18 cellular contexts compared by ENCODE assay signal in the genomic region with DNA sequence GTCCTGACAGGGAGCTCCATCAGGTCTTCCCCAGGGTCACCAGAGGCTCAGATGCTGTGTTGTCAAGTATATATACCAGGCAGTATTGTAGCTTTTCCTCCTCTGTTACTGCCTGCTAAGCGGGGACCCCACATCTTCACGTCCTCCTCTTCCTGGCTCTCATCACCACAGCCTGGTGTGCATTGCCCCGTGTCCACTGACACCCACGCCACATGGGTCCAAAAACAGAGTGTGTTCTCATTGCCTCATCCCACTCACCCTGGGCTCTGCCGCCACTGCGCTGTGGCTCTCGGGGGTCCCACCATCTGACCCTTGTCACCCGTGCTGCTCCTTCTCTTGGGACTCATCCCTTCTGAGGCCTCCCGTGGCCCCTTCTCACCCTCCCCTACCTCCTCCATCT. TPM values are rescaled to one million over a fixed set of nuclear protein-coding genes. Genes with fewer than 3 reads are reported as not detected.
A peak's percentile ranks its signal among the peaks of the same experiment; 100 is the strongest.
DNase-seq lines count a peak whose midpoint lies in the region; ATAC-seq, FAIRE-seq and TF ChIP-seq lines count a peak whose summit lies in the region.
"Had no signal": no experiment of that assay in that cellular context is flagged by ENCODE, and none has a peak within 500 bp of the region (broad histone marks: within the 10 kb centered on the region; RNA-seq: fewer than 3 reads in every experiment).

No MANE protein-coding gene starts in this region.

- POLR2A ChIA-PET in CD8-positive, alpha-beta T cell (lab: Charles Lee), result interaction anchor here (0.6 kb wide), 2 partner anchors 61 to 1136 kb away, joined by 3 to 4 read pairs; no protein-coding TSS in a partner anchor

- CTCF ChIA-PET in CD8-positive, alpha-beta T cell (lab: Charles Lee), result interaction anchor here (1.5 to 4.3 kb wide), 3 partner anchors 12 to 79 kb away, joined by 4 to 25 read pairs (median 5); no protein-coding TSS in a partner anchor

- no peak for TF ChIP-seq CTCF in CD8-positive, alpha-beta T cell (IDR thresholded peaks at IDR 0.05)
- TF ChIP-seq CTCF in astrocyte (IDR thresholded peaks at IDR 0.05; ENCODE audit: insufficient read depth, low read depth, low read length) (no peak), type B pancreatic cell (conservative IDR thresholded peaks at IDR 0.05) (no peak), hepatocyte (IDR thresholded peaks at IDR 0.05; ENCODE audit: poor library complexity) (no peak)

- H4K20me1 ChIP-seq in astrocyte (ENCODE audit: insufficient read depth, low read length) (peaks cover 57% of the 10 kb centered on the region), hepatocyte (ENCODE audit: insufficient read depth, poor library complexity, severe bottlenecking) (no peaks in the 10 kb centered on the region)

- H3K4me3 ChIP-seq in CD8-positive, alpha-beta T cell (ENCODE audit: low read depth, low read length), result no peak overlapping the region
- H3K4me3 ChIP-seq in astrocyte (ENCODE audit: insufficient read depth, low read depth, low read length), result no peak overlapping the region
- no peak overlapping the region for H3K4me3 ChIP-seq in hepatocyte
- H3K4me3 ChIP-seq: GM23248, Peyer's patch had no signal

- H3K27me3 ChIP-seq in CD8-positive, alpha-beta T cell (ENCODE audit: insufficient read depth, low read length), result no peaks in the 10 kb centered on the region
- H3K27me3 ChIP-seq in astrocyte (ENCODE audit: insufficient read depth, low read length), result no peaks in the 10 kb centered on the region
- H3K27me3 ChIP-seq in hepatocyte, result no peaks in the 10 kb centered on the region
- H3K27me3 ChIP-seq: Peyer's patch had no signal

- FAIRE-seq in astrocyte (lab: Jason Lieb, UNC), result no peak

- H3K36me3 ChIP-seq in CD8-positive, alpha-beta T cell (ENCODE audit: insufficient read depth, low read length), result peaks cover 6% of the 10 kb centered on the region
- peaks cover 7% of the 10 kb centered on the region for H3K36me3 ChIP-seq in astrocyte (ENCODE audit: insufficient read depth, low read length)
- H3K36me3 ChIP-seq in hepatocyte (replicated peaks; ENCODE audit: insufficient read depth, low read depth), result no peaks in the 10 kb centered on the region

- WGBS in hepatocyte (ENCODE audit: low lambda C conversion rate, missing lambda C conversion rate), result 96% methylated on average over 9 of the region's 9 CpGs

- peaks cover 35% of the 10 kb centered on the region for H3K4me1 Mint-ChIP-seq in CD8-positive, alpha-beta T cell (ENCODE audit: low read depth)
- H3K4me1 Mint-ChIP-seq in astrocyte (ENCODE audit: low read depth, unreplicated experiment), result no peaks in the 10 kb centered on the region
- H3K4me1 Mint-ChIP-seq in memory B cell, result peaks cover 26% of the 10 kb centered on the region
- H3K4me1 Mint-ChIP-seq in type B pancreatic cell (ENCODE audit: unreplicated experiment), result peaks cover 20% of the 10 kb centered on the region
- H3K4me1 Mint-ChIP-seq in activated T-helper 17 cell treated with anti-CD3 and anti-CD28 coated beads, Interleukin-2, amount 50 U/mL, for 72 hours, result peaks cover 35% of the 10 kb centered on the region

- H3K9ac ChIP-seq in astrocyte (ENCODE audit: low read length), result no peak overlapping the region
- H3K9ac ChIP-seq: GM23248 had no signal

- DNase-seq in CD8-positive, alpha-beta T cell, result no peak
- DNase-seq in astrocyte (ENCODE audit: low read depth) (no peak), memory B cell (ENCODE audit: low spot score in 2 of 2) (no peak), type B pancreatic cell (ENCODE audit: extremely low spot score, unreplicated experiment) (no peak), superior temporal gyrus (ENCODE audit: extremely low spot score) (no peak), hepatocyte (ENCODE audit: low spot score) (no peak)
- DNase-seq: COR-L47, DMS 273 treated with DMSO at 0.1 percent for 48 hours, DND-41, GM23248, KBM-7, NCI-H1105, NCI-H1694, NCI-H2081 treated with DMSO at 0.1 percent for 48 hours, NCI-H446 treated with DMSO at 0.1 percent for 48 hours, Peyer's patch had no signal

- no peak overlapping the region for H3K27ac ChIP-seq in CD8-positive, alpha-beta T cell (ENCODE audit: low read depth, low read length)
- H3K27ac ChIP-seq in astrocyte (ENCODE audit: low read depth, low read length) (no peak overlapping the region), hepatocyte (no peak overlapping the region)
- H3K27ac ChIP-seq: GM23248, Peyer's patch had no signal

- intact Hi-C loops in CD8-positive, alpha-beta T cell (cut with DNase I, micrococcal nuclease), result no loop called here

- H3K9me3 Mint-ChIP-seq in CD8-positive, alpha-beta T cell, result no peaks in the 10 kb centered on the region
- H3K9me3 Mint-ChIP-seq in astrocyte (ENCODE audit: unreplicated experiment) (no peaks in the 10 kb centered on the region), memory B cell (no peaks in the 10 kb centered on the region), type B pancreatic cell (no peaks in the 10 kb centered on the region)
- H3K9me3 Mint-ChIP-seq in activated T-helper 17 cell treated with anti-CD3 and anti-CD28 coated beads, Interleukin-2, amount 50 U/mL, for 72 hours, result no peaks in the 10 kb centered on the region
- H3K9me3 Mint-ChIP-seq: CD14-positive monocyte had no signal

- H3K27ac Mint-ChIP-seq in CD8-positive, alpha-beta T cell, result peak overlapping the region; percentile 57
- no peak overlapping the region for H3K27ac Mint-ChIP-seq in astrocyte (ENCODE audit: unreplicated experiment)
- H3K27ac Mint-ChIP-seq in memory B cell, result peak overlapping the region; percentile 19
- H3K27ac Mint-ChIP-seq in type B pancreatic cell, result peak overlapping the region; percentile 56
- no peak overlapping the region for H3K27ac Mint-ChIP-seq in activated T-helper 17 cell treated with anti-CD3 and anti-CD28 coated beads, Interleukin-2, amount 50 U/mL, for 72 hours

- H3K4me2 ChIP-seq in astrocyte (ENCODE audit: low read length) (no peak overlapping the region), hepatocyte (no peak overlapping the region)

- H3K36me3 Mint-ChIP-seq in CD8-positive, alpha-beta T cell, result peaks cover 23% of the 10 kb centered on the region
- H3K36me3 Mint-ChIP-seq in astrocyte (ENCODE audit: low read depth, unreplicated experiment) (peaks cover 6% of the 10 kb centered on the region), memory B cell (peaks cover 9% of the 10 kb centered on the region), type B pancreatic cell (peaks cover 4% of the 10 kb centered on the region)
- H3K36me3 Mint-ChIP-seq in activated T-helper 17 cell treated with anti-CD3 and anti-CD28 coated beads, Interleukin-2, amount 50 U/mL, for 72 hours (ENCODE audit: low read depth), result peaks cover 23% of the 10 kb centered on the region

- ATAC-seq in CD8-positive, alpha-beta T cell, result no peak
- no peak for ATAC-seq in memory B cell (ENCODE audit: low read depth)
- ATAC-seq in activated T-helper 17 cell treated with anti-CD3 and anti-CD28 coated beads, Interleukin-2, amount 50 U/mL, for 72 hours (replicated peaks), result no peak

- H2AFZ ChIP-seq in astrocyte (ENCODE audit: low read depth, low read length) (no peak overlapping the region), hepatocyte (no peak overlapping the region)
- H2AFZ ChIP-seq: GM23248 had no signal

- H3K79me2 ChIP-seq in astrocyte (ENCODE audit: insufficient read depth, low read length) (peaks cover 27% of the 10 kb centered on the region), hepatocyte (peaks cover 2% of the 10 kb centered on the region)

- peaks cover 21% of the 10 kb centered on the region for H3K4me1 ChIP-seq in CD8-positive, alpha-beta T cell (ENCODE audit: insufficient read depth, low read length)
- H3K4me1 ChIP-seq in astrocyte (ENCODE audit: insufficient read depth, low read length) (no peaks in the 10 kb centered on the region), hepatocyte (ENCODE audit: insufficient read depth) (peaks cover 9% of the 10 kb centered on the region)

- no peaks in the 10 kb centered on the region for H3K27me3 Mint-ChIP-seq in CD8-positive, alpha-beta T cell (ENCODE audit: low read depth)
- peaks cover 4% of the 10 kb centered on the region for H3K27me3 Mint-ChIP-seq in astrocyte (ENCODE audit: low read depth, unreplicated experiment)
- H3K27me3 Mint-ChIP-seq in memory B cell, result no peaks in the 10 kb centered on the region
- no peaks in the 10 kb centered on the region for H3K27me3 Mint-ChIP-seq in type B pancreatic cell
- H3K27me3 Mint-ChIP-seq in activated T-helper 17 cell treated with anti-CD3 and anti-CD28 coated beads, Interleukin-2, amount 50 U/mL, for 72 hours, result no peaks in the 10 kb centered on the region

- H3K9me3 ChIP-seq in CD8-positive, alpha-beta T cell (ENCODE audit: low read length), result no peaks in the 10 kb centered on the region
- H3K9me3 ChIP-seq in astrocyte (ENCODE audit: insufficient read depth, low read depth, low read length), result no peaks in the 10 kb centered on the region
- no peaks in the 10 kb centered on the region for H3K9me3 ChIP-seq in hepatocyte (ENCODE audit: low read depth)
- H3K9me3 ChIP-seq: Peyer's patch had no signal

- H3K9me2 ChIP-seq in hepatocyte (replicated peaks; ENCODE audit: insufficient read depth), result no peaks in the 10 kb centered on the region

- no peak overlapping the region for H3K4me3 Mint-ChIP-seq in CD8-positive, alpha-beta T cell
- H3K4me3 Mint-ChIP-seq in astrocyte (ENCODE audit: unreplicated experiment) (peak overlapping the region; percentile 47), memory B cell (no peak overlapping the region), type B pancreatic cell (no peak overlapping the region)
- no peak overlapping the region for H3K4me3 Mint-ChIP-seq in activated T-helper 17 cell treated with anti-CD3 and anti-CD28 coated beads, Interleukin-2, amount 50 U/mL, for 72 hours
- H3K4me3 Mint-ChIP-seq: CD14-positive monocyte had no signal

RNA-seq across cellular contexts. Expression of a gene that starts 45.1 kb away (rescaled TPM):
- 1 to 10 TPM; 1.1 to 1.2 TPM for total RNA-seq in CD8-positive, alpha-beta T cell
- 2.9 and 3.1 TPM in 2 replicates for total RNA-seq in astrocyte
- 11.6 and 12.8 TPM in 2 replicates for total RNA-seq in type B pancreatic cell (ENCODE audit: low replicate concordance)
- 8.7 and 9.0 TPM in 2 replicates for total RNA-seq in hepatocyte
- polyA plus RNA-seq in hepatocyte, result 3.7 and 4.1 TPM in 2 replicates
- 10 to 100 TPM in 1 of 2 donors, 1 to 10 TPM in 1; 8.4 to 18.2 TPM for total RNA-seq in activated T-helper 17 cell treated with anti-CD3 and anti-CD28 coated beads, Interleukin-2, amount 50 U/mL, for 72 hours

Comparison
In these comparisons a context has a peak if more than half of its experiments do, and no peak if none do; other contexts are left out.
1. H3K27ac Mint-ChIP-seq: peak in CD8-positive, alpha-beta T cell (single experiment), memory B cell (single experiment) and type B pancreatic cell (single experiment); none in astrocyte (single experiment) and activated T-helper 17 cell treated with anti-CD3 and anti-CD28 coated beads, Interleukin-2, amount 50 U/mL, for 72 hours (single experiment).